ENCODE assay signal across 1 cellular context in genomic region chr19:40721140-40721486, GRCh38.
A peak's percentile ranks its signal among the peaks of the same experiment; 100 is the strongest.
TF ChIP-seq lines count a peak whose summit lies in the region.

No MANE protein-coding gene starts in this region.

TF ChIP-seq in K562, 482 proteins besides CTCF, POLR2A, EP300 and RAD21:
- TF ChIP-seq TRIM28 (IDR thresholded peaks at IDR 0.05) (no peak), ZFP36 (IDR thresholded peaks at IDR 0.05; ENCODE audit: low read depth, low read length, partially characterized antibody) (peak; percentile 92)
